In genomic region chr1:212186427-212187207, GRCh38 we compare ENCODE assay signal across 8 cellular contexts.
DNase-seq lines count a peak whose midpoint lies in the region; ATAC-seq and TF ChIP-seq lines count a peak whose summit lies in the region.

No MANE protein-coding gene starts in this region.

- POLR2A ChIA-PET in CD8-positive, alpha-beta T cell (lab: Charles Lee), result no interaction called here

- H3K9me3 Mint-ChIP-seq in CD8-positive, alpha-beta T cell, result no peaks in the 10 kb centered on the region

- H3K27me3 ChIP-seq in CD8-positive, alpha-beta T cell (ENCODE audit: insufficient read depth, low read length), result no peaks in the 10 kb centered on the region
- no peaks in the 10 kb centered on the region for H3K27me3 ChIP-seq in SU-DHL-6 (ENCODE audit: low read length)
- no peaks in the 10 kb centered on the region for H3K27me3 ChIP-seq in hepatocyte
- H3K27me3 ChIP-seq in GM23248 (replicated peaks; ENCODE audit: insufficient read depth), result no peaks in the 10 kb centered on the region

- TF ChIP-seq CTCF in CD8-positive, alpha-beta T cell (IDR thresholded peaks at IDR 0.05), result no peak
- TF ChIP-seq CTCF in SU-DHL-6 (IDR thresholded peaks at IDR 0.05; ENCODE audit: insufficient read depth, low read length, poor library complexity, severe bottlenecking), result no peak
- no peak for TF ChIP-seq CTCF in hepatocyte (IDR thresholded peaks at IDR 0.05; ENCODE audit: poor library complexity)

- no peaks in the 10 kb centered on the region for H3K27me3 Mint-ChIP-seq in CD8-positive, alpha-beta T cell (ENCODE audit: low read depth)

- CTCF ChIA-PET in CD8-positive, alpha-beta T cell (lab: Charles Lee), result no interaction called here

- H2AFZ ChIP-seq in SU-DHL-6 (ENCODE audit: low read depth, low read length, severe bottlenecking) (peak overlapping the region; percentile 23), hepatocyte (no peak overlapping the region), GM23248 (no peak overlapping the region)

- no peaks in the 10 kb centered on the region for H3K9me3 ChIP-seq in CD8-positive, alpha-beta T cell (ENCODE audit: low read length)
- H3K9me3 ChIP-seq in SU-DHL-6 (ENCODE audit: insufficient read depth, low read length), result no peaks in the 10 kb centered on the region
- no peaks in the 10 kb centered on the region for H3K9me3 ChIP-seq in hepatocyte (ENCODE audit: low read depth)
- no peaks in the 10 kb centered on the region for H3K9me3 ChIP-seq in GM23248 (ENCODE audit: low read depth)

- H3F3A ChIP-seq in SU-DHL-6 (ENCODE audit: insufficient read depth) (no peaks in the 10 kb centered on the region), GM23248 (ENCODE audit: insufficient read depth) (no peaks in the 10 kb centered on the region)

- 77% methylated on average over 8 of the region's 8 CpGs for WGBS in hepatocyte (ENCODE audit: low lambda C conversion rate, missing lambda C conversion rate)
- 69 to 70% methylated on average over 8 of the region's 8 CpGs for WGBS in GM23248 (ENCODE audit: low coverage in 1 of 2, low lambda C conversion rate in 2 of 2, missing lambda C conversion rate in 2 of 2), 2 experiments

- H3K4me1 ChIP-seq in CD8-positive, alpha-beta T cell (ENCODE audit: insufficient read depth, low read length), result no peaks in the 10 kb centered on the region
- H3K4me1 ChIP-seq in hepatocyte (ENCODE audit: insufficient read depth) (no peaks in the 10 kb centered on the region), GM23248 (ENCODE audit: insufficient read depth) (0 out of 2 replicates have a peak, but pooled peaks cover 4% of the 10 kb centered on the region)

- in situ Hi-C loops in GM23248 (cut with MboI), result no loop called here

- H3K79me2 ChIP-seq in SU-DHL-6 (ENCODE audit: insufficient read depth, low read length), result no peaks in the 10 kb centered on the region
- no peaks in the 10 kb centered on the region for H3K79me2 ChIP-seq in hepatocyte
- H3K79me2 ChIP-seq in GM23248 (ENCODE audit: insufficient read depth), result no peaks in the 10 kb centered on the region

- peak overlapping the region; percentile 64 for H3K27ac Mint-ChIP-seq in CD8-positive, alpha-beta T cell

- H3K36me3 Mint-ChIP-seq in CD8-positive, alpha-beta T cell, result no peaks in the 10 kb centered on the region

- H3K36me3 ChIP-seq in CD8-positive, alpha-beta T cell (ENCODE audit: insufficient read depth, low read length), result no peaks in the 10 kb centered on the region
- H3K36me3 ChIP-seq in SU-DHL-6 (ENCODE audit: low read length) (no peaks in the 10 kb centered on the region), hepatocyte (replicated peaks; ENCODE audit: insufficient read depth, low read depth) (no peaks in the 10 kb centered on the region), GM23248 (ENCODE audit: low read depth) (no peaks in the 10 kb centered on the region)

- H3K9me2 ChIP-seq in SU-DHL-6 (replicated peaks; ENCODE audit: insufficient read depth, low read length) (no peaks in the 10 kb centered on the region), hepatocyte (replicated peaks; ENCODE audit: insufficient read depth) (no peaks in the 10 kb centered on the region), GM23248 (ENCODE audit: insufficient read depth) (no peaks in the 10 kb centered on the region)

- H3K4me1 Mint-ChIP-seq in CD8-positive, alpha-beta T cell (ENCODE audit: low read depth), result peaks cover 19% of the 10 kb centered on the region

- H3K4me3 ChIP-seq in CD8-positive, alpha-beta T cell (ENCODE audit: low read depth, low read length), result no peak overlapping the region
- H3K4me3 ChIP-seq in SU-DHL-6 (ENCODE audit: insufficient read depth, low read length, poor library complexity, severe bottlenecking), result no peak overlapping the region
- no peak overlapping the region for H3K4me3 ChIP-seq in hepatocyte
- no peak overlapping the region for H3K4me3 ChIP-seq in GM23248

- intact Hi-C loops in CD8-positive, alpha-beta T cell (cut with DNase I, micrococcal nuclease), result no loop called here

- H3K9ac ChIP-seq in SU-DHL-6 (ENCODE audit: low read length) (no peak overlapping the region), GM23248 (no peak overlapping the region)

- no peak for DNase-seq in CD8-positive, alpha-beta T cell
- DNase-seq in renal cortical epithelial cell (ENCODE audit: low read depth), result peak; percentile 42
- DNase-seq in hepatocyte (ENCODE audit: low spot score), result no peak
- DNase-seq in DMS79 (lab: John Stamatoyannopoulos, UW), result no peak
- DNase-seq in GM23248, result no peak

- ATAC-seq in CD8-positive, alpha-beta T cell, result no peak
- peak; percentile 98 for ATAC-seq in GM19043 (IDR thresholded peaks at IDR 0.05; ENCODE audit: low read depth, unreplicated experiment)
- peak; percentile 99 for ATAC-seq in HG03135 (IDR thresholded peaks at IDR 0.05; ENCODE audit: unreplicated experiment)

- H3K4me3 Mint-ChIP-seq in CD8-positive, alpha-beta T cell, result peak overlapping the region; percentile 65

- H3K4me2 ChIP-seq in SU-DHL-6 (ENCODE audit: low read depth, low read length, poor library complexity, severe bottlenecking) (peak overlapping the region; percentile 37), hepatocyte (no peak overlapping the region), GM23248 (ENCODE audit: unreplicated experiment) (no peak overlapping the region)

- H3K27ac ChIP-seq in CD8-positive, alpha-beta T cell (ENCODE audit: low read depth, low read length), result no peak overlapping the region
- H3K27ac ChIP-seq in SU-DHL-6 (ENCODE audit: low read depth, low read length), result no peak overlapping the region
- H3K27ac ChIP-seq in hepatocyte, result no peak overlapping the region
- H3K27ac ChIP-seq in GM23248, result no peak overlapping the region

- no peaks in the 10 kb centered on the region for H4K20me1 ChIP-seq in SU-DHL-6 (ENCODE audit: low read depth, low read length)
- H4K20me1 ChIP-seq in hepatocyte (ENCODE audit: insufficient read depth, poor library complexity, severe bottlenecking), result no peaks in the 10 kb centered on the region
- no peaks in the 10 kb centered on the region for H4K20me1 ChIP-seq in GM23248 (ENCODE audit: insufficient read depth)
